ENCODE assay signal across 12 cellular contexts in genomic region chr5:138626333-138626944, GRCh38.
"Had no signal": no experiment of that assay in that cellular context is flagged by ENCODE, and none has a peak within 500 bp of the region (broad histone marks: within the 10 kb centered on the region; RNA-seq: fewer than 3 reads in every experiment).

No MANE protein-coding gene starts in this region.

- DNase-seq: activated CD4-positive, alpha-beta memory T cell treated with anti-CD3 and anti-CD28 coated beads, Interleukin-2, amount 10 ng/mL, durations not matched to agents 7 days and 5 days; activated CD4-positive, alpha-beta T cell treated with anti-CD3 and anti-CD28 coated beads for 1 hour; activated gamma-delta T cell treated with Interleukin-2 at 50 U/mL for 16 hours; activated T-cell treated with anti-CD3 and anti-CD28 coated beads, Interleukin-2, amount 50 U/mL, for 72 hours; aorta; esophagus squamous epithelium; heart left ventricle; left lung; pancreas; stimulated activated CD4-positive, alpha-beta T cell treated with anti-CD3 and anti-CD28 coated beads, Interleukin-15, amount 100 ng/mL, for 24 hours; stimulated activated CD4-positive, alpha-beta T cell treated with anti-CD3 and anti-CD28 coated beads, Interleukin-4, amount 100 ng/mL, for 4 hours; stimulated activated naive CD8-positive, alpha-beta T cell treated with anti-CD3 and anti-CD28 coated beads, Interleukin-15, amount 100 ng/mL, for 72 hours had no signal

- ATAC-seq: activated T-cell treated with anti-CD3 and anti-CD28 coated beads, Interleukin-2, amount 50 U/mL, for 72 hours; heart left ventricle; left lung; pancreas; stimulated activated naive CD8-positive, alpha-beta T cell treated with anti-CD3 and anti-CD28 coated beads, Interleukin-15, amount 100 ng/mL, for 72 hours had no signal

- H3K4me3 Mint-ChIP-seq: activated CD4-positive, alpha-beta memory T cell treated with anti-CD3 and anti-CD28 coated beads, Interleukin-2, amount 10 ng/mL, durations not matched to agents 7 days and 5 days; activated T-cell treated with anti-CD3 and anti-CD28 coated beads, Interleukin-2, amount 50 U/mL, for 72 hours; stimulated activated naive CD8-positive, alpha-beta T cell treated with anti-CD3 and anti-CD28 coated beads, Interleukin-15, amount 100 ng/mL, for 72 hours had no signal

- H3K4me1 Mint-ChIP-seq: activated CD4-positive, alpha-beta memory T cell treated with anti-CD3 and anti-CD28 coated beads, Interleukin-2, amount 10 ng/mL, durations not matched to agents 7 days and 5 days; stimulated activated naive CD8-positive, alpha-beta T cell treated with anti-CD3 and anti-CD28 coated beads, Interleukin-15, amount 100 ng/mL, for 72 hours had no signal

- H3K9me3 Mint-ChIP-seq: activated CD4-positive, alpha-beta memory T cell treated with anti-CD3 and anti-CD28 coated beads, Interleukin-2, amount 10 ng/mL, durations not matched to agents 7 days and 5 days; activated T-cell treated with anti-CD3 and anti-CD28 coated beads, Interleukin-2, amount 50 U/mL, for 72 hours; stimulated activated naive CD8-positive, alpha-beta T cell treated with anti-CD3 and anti-CD28 coated beads, Interleukin-15, amount 100 ng/mL, for 72 hours had no signal

- H3K27ac Mint-ChIP-seq: activated CD4-positive, alpha-beta memory T cell treated with anti-CD3 and anti-CD28 coated beads, Interleukin-2, amount 10 ng/mL, durations not matched to agents 7 days and 5 days; activated T-cell treated with anti-CD3 and anti-CD28 coated beads, Interleukin-2, amount 50 U/mL, for 72 hours; stimulated activated naive CD8-positive, alpha-beta T cell treated with anti-CD3 and anti-CD28 coated beads, Interleukin-15, amount 100 ng/mL, for 72 hours had no signal
